Comparison of ENCODE assay signal across 8 cellular contexts in genomic region chrX:24259544-24260240, GRCh38. TPM values are rescaled to one million over a fixed set of nuclear protein-coding genes. Genes with fewer than 3 reads are reported as not detected.
DNase-seq lines count a peak whose midpoint lies in the region; ATAC-seq and TF ChIP-seq lines count a peak whose summit lies in the region.

No MANE protein-coding gene starts in this region.

- H3K4me1 Mint-ChIP-seq in endothelial cell (ENCODE audit: unreplicated experiment): peaks cover 6% of the 10 kb centered on the region
- peaks cover 28% of the 10 kb centered on the region for H3K4me1 Mint-ChIP-seq in nephron

- POLR2A ChIA-PET in RWPE1 (lab: Yijun Ruan, JAX; ENCODE audit: low non-redundant PET): no interaction called here

- H3K27me3 ChIP-seq in Karpas-422 (ENCODE audit: low read length): no peaks in the 10 kb centered on the region

- no peaks in the 10 kb centered on the region for H3K36me3 ChIP-seq in Karpas-422 (ENCODE audit: insufficient read depth, low read length)

- TF ChIP-seq CTCF in RWPE1 (conservative IDR thresholded peaks at IDR 0.05; ENCODE audit: low read depth): peak; percentile 48
- TF ChIP-seq CTCF in endothelial cell (IDR thresholded peaks at IDR 0.05; ENCODE audit: unreplicated experiment): no peak
- peak; percentile 68 to 73 (median 70) for TF ChIP-seq CTCF in nephron (IDR thresholded peaks at IDR 0.05; ENCODE audit: unreplicated experiment in 3 of 3)

- CTCF ChIA-PET in RWPE1 (lab: Yijun Ruan, JAX): interaction anchor here (0.5 to 0.9 kb wide), 6 partner anchors 8 to 1105 kb away, joined by 3 to 4 read pairs (median 3); partner anchors contain the start of gene SUPT20HL2

- no peak overlapping the region for H3K9ac ChIP-seq in Karpas-422 (ENCODE audit: low read length)

- H3K4me2 ChIP-seq in Karpas-422 (ENCODE audit: low read depth, low read length, poor library complexity, severe bottlenecking): no peak overlapping the region

- no peak for ATAC-seq in HG03378 (IDR thresholded peaks at IDR 0.05; ENCODE audit: unreplicated experiment)

- peaks cover 3% of the 10 kb centered on the region for H3K27me3 Mint-ChIP-seq in endothelial cell (ENCODE audit: unreplicated experiment)
- no peaks in the 10 kb centered on the region for H3K27me3 Mint-ChIP-seq in nephron (ENCODE audit: low read depth)

- H3K9me2 ChIP-seq in Karpas-422 (replicated peaks; ENCODE audit: insufficient read depth, low read length): no peaks in the 10 kb centered on the region

- no peaks in the 10 kb centered on the region for H4K20me1 ChIP-seq in Karpas-422 (ENCODE audit: insufficient read depth, low read depth, low read length)

- H3K4me3 Mint-ChIP-seq in endothelial cell (ENCODE audit: unreplicated experiment) (no peak overlapping the region), nephron (no peak overlapping the region)

- no peak overlapping the region for H3K27ac ChIP-seq in Karpas-422 (ENCODE audit: low read length)
- H3K27ac ChIP-seq in RWPE1: no peak overlapping the region

- no peak overlapping the region for H3K4me3 ChIP-seq in Karpas-422 (ENCODE audit: low read length)

- H3K9me3 Mint-ChIP-seq in endothelial cell (ENCODE audit: unreplicated experiment) (no peaks in the 10 kb centered on the region), nephron (no peaks in the 10 kb centered on the region)

- no peaks in the 10 kb centered on the region for H3K9me3 ChIP-seq in Karpas-422 (ENCODE audit: low read length)

- DNase-seq in A172 (ENCODE audit: low spot score): peak; percentile 74
- DNase-seq in EL: peak; percentile 59
- DNase-seq in Karpas-422: peak; percentile 82
- peak; percentile 20 for DNase-seq in RWPE1 (ENCODE audit: low spot score)
- DNase-seq in endothelial cell (ENCODE audit: low spot score): peak; percentile 15
- DNase-seq in SHP77 treated with DMSO at 0.1 percent for 48 hours (lab: John Stamatoyannopoulos, UW): no peak

- no peak overlapping the region for H2AFZ ChIP-seq in Karpas-422 (ENCODE audit: low read length)

- H3K27ac Mint-ChIP-seq in endothelial cell (ENCODE audit: unreplicated experiment) (no peak overlapping the region), nephron (peak overlapping the region; percentile 48 to 84 (median 79))

- H3K79me2 ChIP-seq in Karpas-422 (ENCODE audit: low read length): no peaks in the 10 kb centered on the region

- H3K36me3 Mint-ChIP-seq in endothelial cell (ENCODE audit: low read depth, unreplicated experiment) (no peaks in the 10 kb centered on the region), nephron (ENCODE audit: low read depth) (no peaks in the 10 kb centered on the region)

- H3K4me1 ChIP-seq in Karpas-422 (ENCODE audit: low read length): no peaks in the 10 kb centered on the region

RNA-seq across cellular contexts. Expression of gene SUPT20HL2, which starts 54.2 kb away (rescaled TPM):
- total RNA-seq in A172 (2014; rRNA removed; shearing (Covaris generic)): not detected in 2 replicates
- not detected in 2 replicates for total RNA-seq in Karpas-422 (2014; rRNA removed; shearing (Covaris generic); ENCODE audit: low replicate concordance)
- total RNA-seq in endothelial cell (ENCODE audit: unreplicated experiment): not detected
